ENCODE assay signal across 8 cellular contexts in genomic region chr16:81204794-81205680, GRCh38. TPM values are rescaled to one million over a fixed set of nuclear protein-coding genes. Genes with fewer than 3 reads are reported as not detected.
A peak's percentile ranks its signal among the peaks of the same experiment; 100 is the strongest.
DNase-seq lines count a peak whose midpoint lies in the region; ATAC-seq and TF ChIP-seq lines count a peak whose summit lies in the region.

No MANE protein-coding gene starts in this region.

- 26 to 30% (median 28%) methylated on average over 14 of the region's 14 CpGs for WGBS in adrenal gland, 4 donors
- 28% methylated on average over 14 of the region's 14 CpGs for WGBS in right cardiac atrium

- no peak overlapping the region for H3K4me3 ChIP-seq in adrenal gland
- H3K4me3 ChIP-seq in right cardiac atrium (ENCODE audit: low read length): no peak overlapping the region
- no peak overlapping the region for H3K4me3 ChIP-seq in gastrocnemius medialis

- in situ Hi-C loops in GM13977 (cut with MboI; ENCODE audit: low pct_unique_long_range_greater_than_20kb, low sequenced_read_pairs, unreplicated experiment): no loop called here
- in situ Hi-C loops in gastrocnemius medialis (cut with MboI; ENCODE audit: low sequenced_read_pairs in 4 of 4): loop anchor here in 2 of 4 donors (10.0 to 25.0 kb wide), 2 partner anchors 110 to 532 kb away; partner anchors contain the start of gene GAN (in 1 of the 2)

- TF ChIP-seq CTCF in GM13977 (IDR thresholded peaks at IDR 0.05; ENCODE audit: extremely low read depth, insufficient read depth, missing control alignments) (peak; percentile 87), adrenal gland (IDR thresholded peaks at IDR 0.05) (peak; percentile 36 to 72 (median 62)), gastrocnemius medialis (IDR thresholded peaks at IDR 0.05 in 4 of 5, conservative IDR thresholded peaks at IDR 0.05 in 1 of 5) (peak in 4 of 5 experiments; percentile 48 to 53 (median 50))

- TF ChIP-seq POLR2A in adrenal gland (IDR thresholded peaks at IDR 0.05) (no peak), gastrocnemius medialis (IDR thresholded peaks at IDR 0.05) (no peak)

- H3K36me3 ChIP-seq in adrenal gland (replicated peaks in 1 of 2) (no peaks in the 10 kb centered on the region), gastrocnemius medialis (no peaks in the 10 kb centered on the region)

- H3K27me3 ChIP-seq in adrenal gland: no peaks in the 10 kb centered on the region
- H3K27me3 ChIP-seq in right cardiac atrium (ENCODE audit: control insufficient read depth, insufficient read depth): no peaks in the 10 kb centered on the region
- no peaks in the 10 kb centered on the region for H3K27me3 ChIP-seq in gastrocnemius medialis

- ATAC-seq in right cardiac atrium: peak; percentile 50 to 66
- peak; percentile 54 to 62 for ATAC-seq in gastrocnemius medialis
- no peak for ATAC-seq in GM18519 (IDR thresholded peaks at IDR 0.05; ENCODE audit: low FRiP score, unreplicated experiment)
- ATAC-seq in HG02678 (IDR thresholded peaks at IDR 0.05; ENCODE audit: unreplicated experiment): no peak

- no peaks in the 10 kb centered on the region for H3K4me1 ChIP-seq in adrenal gland (replicated peaks in 1 of 2)
- no peaks in the 10 kb centered on the region for H3K4me1 ChIP-seq in right cardiac atrium (ENCODE audit: control insufficient read depth, insufficient read depth, low read length)
- no peaks in the 10 kb centered on the region for H3K4me1 ChIP-seq in gastrocnemius medialis

- intact Hi-C loops in adrenal gland (cut with DNase I): loop anchor here in 1 of 2 donors (5.0 kb wide), 1 partner anchor 532 kb away; no protein-coding TSS in a partner anchor
- intact Hi-C loops in right cardiac atrium (cut with DNase I): loop anchor here in 1 of 4 donors (10.0 kb wide), 1 partner anchor 530 kb away; no protein-coding TSS in a partner anchor
- intact Hi-C loops in gastrocnemius medialis (cut with DNase I; ENCODE audit: low total_unique reads): loop anchor here (1.0 to 10.0 kb wide), 2 partner anchors 109 to 170 kb away; partner anchors contain the start of genes ATMIN and GAN

- DNase-seq in AG20443 (ENCODE audit: low spot score) (peak; percentile 76), GM13977 (ENCODE audit: low spot score) (peak; percentile 75), NCI-H82 (lab: John Stamatoyannopoulos, UW) (peak; percentile 64), adrenal gland (peak in 5 of 7 donors; percentile 29 to 74 (median 49)), right cardiac atrium (no peak), gastrocnemius medialis (no peak)

- H3K9me3 ChIP-seq in adrenal gland (replicated peaks in 1 of 3): no peaks in the 10 kb centered on the region
- no peaks in the 10 kb centered on the region for H3K9me3 ChIP-seq in right cardiac atrium (ENCODE audit: control insufficient read depth, low read length)
- H3K9me3 ChIP-seq in gastrocnemius medialis: no peaks in the 10 kb centered on the region

- H3K27ac ChIP-seq in adrenal gland (no peak overlapping the region), right cardiac atrium (ENCODE audit: low read length) (no peak overlapping the region), gastrocnemius medialis (no peak overlapping the region)

RNA-seq across cellular contexts. Expression of gene BCO1, which starts 33.5 kb away (rescaled TPM):
- total RNA-seq in adrenal gland (not detected), right cardiac atrium (not detected), gastrocnemius medialis (not detected)
- polyA plus RNA-seq in adrenal gland (under 1 TPM in 1 of 3 donors, not detected in 2; 0.03 TPM), right cardiac atrium (not detected)

Comparison
In these comparisons a context has a peak if more than half of its experiments do, and no peak if none do; other contexts are left out.
1. DNase-seq: peak in AG20443 (single experiment), GM13977 (single experiment), NCI-H82 (single experiment) and adrenal gland (5 of 7); none in right cardiac atrium (0 of 3) and gastrocnemius medialis (0 of 2).
2. ATAC-seq: peak in right cardiac atrium (2 of 2) and gastrocnemius medialis (2 of 2); none in GM18519 (single experiment) and HG02678 (single experiment).
3. Peak in every context shown above with its lines, with median percentiles within 50 percentile points of each other: CTCF ChIP-seq.